In genomic region chr2:101150306-101151140, GRCh38 we compare ENCODE assay signal across 8 cellular contexts. TPM values are rescaled to one million over a fixed set of nuclear protein-coding genes. Genes with fewer than 3 reads are reported as not detected.
DNase-seq lines count a peak whose midpoint lies in the region; ATAC-seq and TF ChIP-seq lines count a peak whose summit lies in the region.

No MANE protein-coding gene starts in this region.

- peak; percentile 15 for ATAC-seq in HG03520 (IDR thresholded peaks at IDR 0.05; ENCODE audit: unreplicated experiment)
- peak; percentile 31 to 35 for ATAC-seq in naive thymus-derived CD8-positive, alpha-beta T cell

- H3K27ac ChIP-seq in esophagus muscularis mucosa (replicated peaks in 1 of 4), result peak overlapping the region; percentile 82 to 86 (median 84)

- POLR2A ChIA-PET in activated CD4-positive, alpha-beta T cell treated with anti-CD3 and anti-CD28 coated beads, Interleukin-2, amount 10 ng/mL, durations not matched to agents 7 days and 5 days (lab: Charles Lee), result no interaction called here
- POLR2A ChIA-PET in naive thymus-derived CD8-positive, alpha-beta T cell (lab: Charles Lee), result interaction anchor here (0.6 kb wide), 1 partner anchor 562 kb away, joined by 5 read pairs; no protein-coding TSS in a partner anchor

- no peak for TF ChIP-seq CTCF in esophagus muscularis mucosa (IDR thresholded peaks at IDR 0.05)

- no peak overlapping the region for H3K27ac Mint-ChIP-seq in activated CD4-positive, alpha-beta T cell treated with anti-CD3 and anti-CD28 coated beads, Interleukin-2, amount 10 ng/mL, durations not matched to agents 7 days and 5 days
- peak overlapping the region in 1 of 10 donors; percentile 40 for H3K27ac Mint-ChIP-seq in naive thymus-derived CD8-positive, alpha-beta T cell

- WGBS in esophagus muscularis mucosa, result 7% methylated on average over 37 of the region's 76 CpGs

- H3K27me3 ChIP-seq in esophagus muscularis mucosa, result no peaks in the 10 kb centered on the region

- H3K9me3 Mint-ChIP-seq in activated CD4-positive, alpha-beta T cell treated with anti-CD3 and anti-CD28 coated beads, Interleukin-2, amount 10 ng/mL, durations not matched to agents 7 days and 5 days, result no peaks in the 10 kb centered on the region
- no peaks in the 10 kb centered on the region for H3K9me3 Mint-ChIP-seq in naive thymus-derived CD8-positive, alpha-beta T cell

- TF ChIP-seq POLR2A in esophagus muscularis mucosa (IDR thresholded peaks at IDR 0.05; ENCODE audit: low read depth), result no peak

- peak overlapping the region; percentile 80 to 86 (median 80) for H3K4me3 ChIP-seq in esophagus muscularis mucosa

- no peak for TF ChIP-seq EP300 in esophagus muscularis mucosa (IDR thresholded peaks at IDR 0.05)

- peaks cover 15% of the 10 kb centered on the region for H3K4me1 Mint-ChIP-seq in activated CD4-positive, alpha-beta T cell treated with anti-CD3 and anti-CD28 coated beads, Interleukin-2, amount 10 ng/mL, durations not matched to agents 7 days and 5 days
- H3K4me1 Mint-ChIP-seq in naive thymus-derived CD8-positive, alpha-beta T cell, result peaks cover 14 to 32% (median 28%) of the 10 kb centered on the region in 4 donors

- DNase-seq in NCI-H748 (lab: John Stamatoyannopoulos, UW; ENCODE audit: unreplicated experiment), result peak; percentile 50
- no peak for DNase-seq in NCI-H748 treated with DMSO at 0.1 percent for 48 hours (lab: John Stamatoyannopoulos, UW)
- DNase-seq in activated CD4-positive, alpha-beta T cell treated with anti-CD3 and anti-CD28 coated beads, Interleukin-2, amount 10 ng/mL, durations not matched to agents 7 days and 5 days, result no peak
- DNase-seq in esophagus muscularis mucosa (ENCODE audit: extremely low spot score), result no peak
- DNase-seq in naive thymus-derived CD8-positive, alpha-beta T cell, result peak in 4 of 10 donors; percentile 8 to 22 (median 18)
- DNase-seq in GM19240 (ENCODE audit: insufficient read length, low spot score), result no peak
- no peak for DNase-seq in MV-4-11 (lab: John Stamatoyannopoulos, UW)

- peaks cover 74% of the 10 kb centered on the region for H3K27me3 Mint-ChIP-seq in activated CD4-positive, alpha-beta T cell treated with anti-CD3 and anti-CD28 coated beads, Interleukin-2, amount 10 ng/mL, durations not matched to agents 7 days and 5 days
- peaks cover 5 to 24% (median 9%) of the 10 kb centered on the region in 5 donors for H3K27me3 Mint-ChIP-seq in naive thymus-derived CD8-positive, alpha-beta T cell

- no peaks in the 10 kb centered on the region for H3K9me3 ChIP-seq in esophagus muscularis mucosa

- peak overlapping the region; percentile 59 for H3K4me3 Mint-ChIP-seq in activated CD4-positive, alpha-beta T cell treated with anti-CD3 and anti-CD28 coated beads, Interleukin-2, amount 10 ng/mL, durations not matched to agents 7 days and 5 days
- H3K4me3 Mint-ChIP-seq in naive thymus-derived CD8-positive, alpha-beta T cell, result peak overlapping the region; percentile 66 to 81 (median 80)

- H3K4me1 ChIP-seq in esophagus muscularis mucosa, result peaks cover 36 to 49% (median 45%) of the 10 kb centered on the region in 4 donors

- H3K36me3 ChIP-seq in esophagus muscularis mucosa, result no peaks in the 10 kb centered on the region

- CTCF ChIA-PET in activated CD4-positive, alpha-beta T cell treated with anti-CD3 and anti-CD28 coated beads, Interleukin-2, amount 10 ng/mL, durations not matched to agents 7 days and 5 days (lab: Charles Lee), result interaction anchor here (0.9 to 1.7 kb wide), 7 partner anchors 10 to 138 kb away, joined by 3 to 7 read pairs (median 3); partner anchors contain the start of gene CNOT11

- intact Hi-C loops in esophagus muscularis mucosa (cut with DNase I), result loop anchor here (5.0 kb wide), 1 partner anchor 38 kb away; no protein-coding TSS in a partner anchor

- no peaks in the 10 kb centered on the region for H3K36me3 Mint-ChIP-seq in activated CD4-positive, alpha-beta T cell treated with anti-CD3 and anti-CD28 coated beads, Interleukin-2, amount 10 ng/mL, durations not matched to agents 7 days and 5 days (ENCODE audit: low read depth)
- H3K36me3 Mint-ChIP-seq in naive thymus-derived CD8-positive, alpha-beta T cell, result no peaks in the 10 kb centered on the region

RNA-seq across cellular contexts. Expression of gene TBC1D8, which starts 0.7 kb away (rescaled TPM):
- under 1 TPM; 0.50 to 0.65 TPM for total RNA-seq in activated CD4-positive, alpha-beta T cell treated with anti-CD3 and anti-CD28 coated beads, Interleukin-2, amount 10 ng/mL, durations not matched to agents 7 days and 5 days
- 10 to 100 TPM; 16.7 to 23.4 (median 20.4) TPM for total RNA-seq in esophagus muscularis mucosa
- 1 to 10 TPM; 2.5 to 2.6 TPM for total RNA-seq in naive thymus-derived CD8-positive, alpha-beta T cell
- under 1 TPM; 0.20 to 0.66 (median 0.59) TPM for polyA plus RNA-seq in naive thymus-derived CD8-positive, alpha-beta T cell

Comparison
In these comparisons a context has a peak if more than half of its experiments do, and no peak if none do; other contexts are left out.
1. RNA of gene TBC1D8, which starts 0.7 kb away (total RNA-seq): 16.7 to 23.4 TPM in esophagus muscularis mucosa; 2.5 to 2.6 TPM in naive thymus-derived CD8-positive, alpha-beta T cell and 0.50 to 0.65 TPM in activated CD4-positive, alpha-beta T cell treated with anti-CD3 and anti-CD28 coated beads, Interleukin-2, amount 10 ng/mL, durations not matched to agents 7 days and 5 days; every median in the first group is over 4 times any median in the second.